ENCODE assay signal across 8 cellular contexts in genomic region chr1:25617626-25618432, GRCh38.
DNase-seq lines count a peak whose midpoint lies in the region; ATAC-seq lines count a peak whose summit lies in the region.

No MANE protein-coding gene starts in this region.

- ATAC-seq in activated naive CD8-positive, alpha-beta T cell treated with anti-CD3 and anti-CD28 coated beads, Interleukin-2, amount 50 U/mL, for 24 hours: no peak
- no peak for ATAC-seq in HG03095 (IDR thresholded peaks at IDR 0.05; ENCODE audit: unreplicated experiment)

- no peaks in the 10 kb centered on the region for H3K9me3 Mint-ChIP-seq in activated naive CD8-positive, alpha-beta T cell treated with anti-CD3 and anti-CD28 coated beads, Interleukin-2, amount 50 U/mL, for 24 hours

- DNase-seq in activated effector memory CD4-positive, alpha-beta T cell treated with anti-CD3 and anti-CD28 coated beads, Interleukin-2, amount 50 U/mL, for 16 hours: peak; percentile 69
- no peak for DNase-seq in activated effector memory CD4-positive, alpha-beta T cell treated with Interleukin-2 at 50 U/mL for 16 hours
- DNase-seq in activated naive CD8-positive, alpha-beta T cell treated with anti-CD3 and anti-CD28 coated beads, Interleukin-2, amount 50 U/mL, for 24 hours: no peak
- DNase-seq in iPS-NIHi7 (ENCODE audit: extremely low spot score) (peak; percentile 41), dedifferentiated amniotic fluid mesenchymal stem cell (ENCODE audit: extremely low spot score) (no peak), NCI-H2081 (lab: John Stamatoyannopoulos, UW) (no peak)

- no peak overlapping the region for H3K27ac ChIP-seq in subcutaneous abdominal adipose tissue (ENCODE audit: low read depth, low read length)

- no peaks in the 10 kb centered on the region for H3K36me3 ChIP-seq in subcutaneous abdominal adipose tissue (ENCODE audit: control insufficient read depth in 5 of 5, insufficient read depth in 5 of 5, low read length in 5 of 5)

- peak overlapping the region; percentile 60 to 82 (median 63) for H3K4me3 ChIP-seq in subcutaneous abdominal adipose tissue (ENCODE audit: low read depth in 1 of 5, low read length in 5 of 5)

- H3K4me3 Mint-ChIP-seq in activated naive CD8-positive, alpha-beta T cell treated with anti-CD3 and anti-CD28 coated beads, Interleukin-2, amount 50 U/mL, for 24 hours: peak overlapping the region; percentile 69

- H3K27me3 ChIP-seq in subcutaneous abdominal adipose tissue (ENCODE audit: control insufficient read depth in 5 of 5, insufficient read depth in 4 of 5, low read length in 5 of 5): peaks cover 0 to 6% (median 0%) of the 10 kb centered on the region in 5 donors

- H3K4me1 ChIP-seq in subcutaneous abdominal adipose tissue (ENCODE audit: control insufficient read depth in 5 of 5, insufficient read depth in 5 of 5, low read length in 5 of 5): peaks cover 2 to 42% (median 39%) of the 10 kb centered on the region in 5 donors

- no peaks in the 10 kb centered on the region for H3K9me3 ChIP-seq in subcutaneous abdominal adipose tissue (ENCODE audit: control insufficient read depth in 5 of 5, low read length in 5 of 5)

- H3K27me3 Mint-ChIP-seq in activated naive CD8-positive, alpha-beta T cell treated with anti-CD3 and anti-CD28 coated beads, Interleukin-2, amount 50 U/mL, for 24 hours: peaks cover 47% of the 10 kb centered on the region

- no peaks in the 10 kb centered on the region for H3K36me3 Mint-ChIP-seq in activated naive CD8-positive, alpha-beta T cell treated with anti-CD3 and anti-CD28 coated beads, Interleukin-2, amount 50 U/mL, for 24 hours (ENCODE audit: low read depth)

- H3K4me1 Mint-ChIP-seq in activated naive CD8-positive, alpha-beta T cell treated with anti-CD3 and anti-CD28 coated beads, Interleukin-2, amount 50 U/mL, for 24 hours: peaks cover 72% of the 10 kb centered on the region

- peak overlapping the region in 4 of 5 donors; percentile 45 to 74 (median 58) for H3K9ac ChIP-seq in subcutaneous abdominal adipose tissue (ENCODE audit: low read length in 5 of 5)

- peak overlapping the region; percentile 40 for H3K27ac Mint-ChIP-seq in activated naive CD8-positive, alpha-beta T cell treated with anti-CD3 and anti-CD28 coated beads, Interleukin-2, amount 50 U/mL, for 24 hours

Comparison
In these comparisons a context has a peak if more than half of its experiments do, and no peak if none do; other contexts are left out.
1. DNase-seq: peak in activated effector memory CD4-positive, alpha-beta T cell treated with anti-CD3 and anti-CD28 coated beads, Interleukin-2, amount 50 U/mL, for 16 hours (single experiment) and iPS-NIHi7 (single experiment); none in activated effector memory CD4-positive, alpha-beta T cell treated with Interleukin-2 at 50 U/mL for 16 hours (single experiment), activated naive CD8-positive, alpha-beta T cell treated with anti-CD3 and anti-CD28 coated beads, Interleukin-2, amount 50 U/mL, for 24 hours (single experiment), dedifferentiated amniotic fluid mesenchymal stem cell (single experiment) and NCI-H2081 (0 of 2).